ENCODE assay signal across 11 cellular contexts in the genomic region with DNA sequence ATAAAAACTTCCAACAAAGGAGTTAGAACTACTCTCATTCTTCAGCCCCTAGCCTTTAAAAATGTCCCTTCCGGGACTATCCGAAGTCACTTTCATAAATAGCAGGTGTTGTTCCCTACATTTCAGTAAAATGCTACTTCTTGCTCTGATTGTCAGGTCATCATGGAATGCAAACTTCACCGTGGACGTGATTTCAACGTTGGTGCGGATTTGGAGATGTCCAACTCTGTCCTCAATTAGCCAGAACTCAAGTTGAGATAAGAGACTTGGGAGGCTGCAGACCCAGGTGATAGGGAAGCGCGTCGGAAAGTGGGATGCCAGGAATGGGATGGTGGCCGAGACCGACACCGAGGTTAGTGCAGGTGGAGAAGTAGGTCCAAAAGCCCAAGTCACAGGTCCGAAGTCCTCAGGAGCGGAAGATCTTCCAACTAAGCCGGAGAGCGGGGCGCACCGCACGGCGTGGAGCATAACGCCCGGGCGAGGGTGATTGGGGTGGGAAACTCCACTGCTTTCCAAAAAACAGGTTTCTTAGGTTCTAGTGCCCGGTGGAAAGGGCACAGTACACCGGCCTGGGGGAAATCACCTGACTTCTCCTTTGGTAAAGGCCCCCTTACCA. TPM values are rescaled to one million over a fixed set of nuclear protein-coding genes. Genes with fewer than 3 reads are reported as not detected.
A peak's percentile ranks its signal among the peaks of the same experiment; 100 is the strongest.
DNase-seq lines count a peak whose midpoint lies in the region; ATAC-seq lines count a peak whose summit lies in the region.
"Had no signal": no experiment of that assay in that cellular context is flagged by ENCODE, and none has a peak within 500 bp of the region (broad histone marks: within the 10 kb centered on the region; RNA-seq: fewer than 3 reads in every experiment).

No MANE protein-coding gene starts in this region.

- H3K27me3 Mint-ChIP-seq in stimulated activated naive CD8-positive, alpha-beta T cell treated with anti-CD3 and anti-CD28 coated beads, Interleukin-15, Interleukin-2, amounts not matched to agents 100 ng/mL and 50 ng/mL, for 24 hours: peaks cover 47% of the 10 kb centered on the region
- H3K27me3 Mint-ChIP-seq in activated naive CD8-positive, alpha-beta T cell treated with anti-CD3 and anti-CD28 coated beads, Interleukin-2, amount 50 U/mL, for 24 hours: peaks cover 52% of the 10 kb centered on the region

- H3K27ac ChIP-seq in mesendoderm (ENCODE audit: low read depth, low read length): no peak overlapping the region
- H3K27ac ChIP-seq: HL-60 had no signal

- H3K18ac ChIP-seq in mesendoderm (ENCODE audit: low read length): no peak overlapping the region

- DNase-seq in stimulated activated naive CD8-positive, alpha-beta T cell treated with anti-CD3 and anti-CD28 coated beads, Interleukin-15, Interleukin-2, amounts not matched to agents 100 U/mL and 50 U/mL, for 24 hours: no peak
- DNase-seq in activated naive CD8-positive, alpha-beta T cell treated with anti-CD3 and anti-CD28 coated beads, Interleukin-2, amount 50 U/mL, for 24 hours: no peak
- DNase-seq in mesendoderm (peak; percentile 31), NCI-H2081 treated with DMSO at 0.1 percent for 48 hours (lab: John Stamatoyannopoulos, UW) (no peak)
- no peak for DNase-seq in effector CD4-positive, alpha-beta T cell
- DNase-seq: mammary epithelial cell, NCI-H1436 treated with DMSO at 0.1 percent for 48 hours had no signal

- H2BK5ac ChIP-seq in mesendoderm (ENCODE audit: low read length): no peak overlapping the region

- H2BK120ac ChIP-seq in mesendoderm (ENCODE audit: low read depth, low read length): no peak overlapping the region

- no peak overlapping the region for H4K8ac ChIP-seq in mesendoderm (ENCODE audit: low read depth, low read length)

- peak overlapping the region; percentile 11 for H3K4me2 ChIP-seq in mesendoderm (ENCODE audit: low read length)

- H3K79me1 ChIP-seq in mesendoderm (ENCODE audit: low read length): no peaks in the 10 kb centered on the region

- H3K4ac ChIP-seq in mesendoderm (ENCODE audit: low read depth, low read length): no peak overlapping the region

- peaks cover 52% of the 10 kb centered on the region for H3K27me3 ChIP-seq in mesendoderm (ENCODE audit: insufficient read depth, low read length, poor library complexity)

- no peak overlapping the region for H2AK5ac ChIP-seq in mesendoderm (ENCODE audit: low read length)

- no peak overlapping the region for H3K56ac ChIP-seq in mesendoderm (ENCODE audit: low read length)

- H3K4me3 Mint-ChIP-seq in stimulated activated naive CD8-positive, alpha-beta T cell treated with anti-CD3 and anti-CD28 coated beads, Interleukin-15, Interleukin-2, amounts not matched to agents 100 ng/mL and 50 ng/mL, for 24 hours: peak overlapping the region; percentile 58
- H3K4me3 Mint-ChIP-seq in activated naive CD8-positive, alpha-beta T cell treated with anti-CD3 and anti-CD28 coated beads, Interleukin-2, amount 50 U/mL, for 24 hours: peak overlapping the region; percentile 69

- peak overlapping the region; percentile 65 for H3K27ac Mint-ChIP-seq in stimulated activated naive CD8-positive, alpha-beta T cell treated with anti-CD3 and anti-CD28 coated beads, Interleukin-15, Interleukin-2, amounts not matched to agents 100 ng/mL and 50 ng/mL, for 24 hours
- H3K27ac Mint-ChIP-seq in activated naive CD8-positive, alpha-beta T cell treated with anti-CD3 and anti-CD28 coated beads, Interleukin-2, amount 50 U/mL, for 24 hours: peak overlapping the region; percentile 44

- no CpG with 5 or more reads among the region's 25 CpGs for WGBS in mesendoderm (ENCODE audit: extremely low coverage, insufficient coverage, low lambda C conversion rate)

- no peak overlapping the region for H3K4me3 ChIP-seq in mesendoderm (ENCODE audit: low read length)

- no peak overlapping the region for H2BK15ac ChIP-seq in mesendoderm (replicated peaks; ENCODE audit: low read depth)

- peaks cover 1% of the 10 kb centered on the region for H3K4me1 ChIP-seq in mesendoderm (ENCODE audit: control insufficient read depth, low read depth, low read length)

- peaks cover 30% of the 10 kb centered on the region for H3K36me3 Mint-ChIP-seq in stimulated activated naive CD8-positive, alpha-beta T cell treated with anti-CD3 and anti-CD28 coated beads, Interleukin-15, Interleukin-2, amounts not matched to agents 100 ng/mL and 50 ng/mL, for 24 hours (ENCODE audit: low read depth)
- peaks cover 25% of the 10 kb centered on the region for H3K36me3 Mint-ChIP-seq in activated naive CD8-positive, alpha-beta T cell treated with anti-CD3 and anti-CD28 coated beads, Interleukin-2, amount 50 U/mL, for 24 hours (ENCODE audit: low read depth)

- H3K4me1 Mint-ChIP-seq in stimulated activated naive CD8-positive, alpha-beta T cell treated with anti-CD3 and anti-CD28 coated beads, Interleukin-15, Interleukin-2, amounts not matched to agents 100 ng/mL and 50 ng/mL, for 24 hours (ENCODE audit: low read depth): peaks cover 37% of the 10 kb centered on the region
- peaks cover 35% of the 10 kb centered on the region for H3K4me1 Mint-ChIP-seq in activated naive CD8-positive, alpha-beta T cell treated with anti-CD3 and anti-CD28 coated beads, Interleukin-2, amount 50 U/mL, for 24 hours

- no peaks in the 10 kb centered on the region for H3K79me2 ChIP-seq in mesendoderm (ENCODE audit: control insufficient read depth, insufficient read depth, low read length)

- no peaks in the 10 kb centered on the region for H3K36me3 ChIP-seq in mesendoderm (ENCODE audit: control insufficient read depth, insufficient read depth, low read length)

- peaks cover 4% of the 10 kb centered on the region for H3K9me3 Mint-ChIP-seq in stimulated activated naive CD8-positive, alpha-beta T cell treated with anti-CD3 and anti-CD28 coated beads, Interleukin-15, Interleukin-2, amounts not matched to agents 100 ng/mL and 50 ng/mL, for 24 hours
- H3K9me3 Mint-ChIP-seq in activated naive CD8-positive, alpha-beta T cell treated with anti-CD3 and anti-CD28 coated beads, Interleukin-2, amount 50 U/mL, for 24 hours: no peaks in the 10 kb centered on the region

- H3K9ac ChIP-seq in mesendoderm (ENCODE audit: low read length): no peak overlapping the region

- no peak overlapping the region for H3K23ac ChIP-seq in mesendoderm (ENCODE audit: low read length)

- ATAC-seq in stimulated activated naive CD8-positive, alpha-beta T cell treated with anti-CD3 and anti-CD28 coated beads, Interleukin-15, Interleukin-2, amounts not matched to agents 100 U/mL and 50 U/mL, for 24 hours: no peak
- ATAC-seq in activated naive CD8-positive, alpha-beta T cell treated with anti-CD3 and anti-CD28 coated beads, Interleukin-2, amount 50 U/mL, for 24 hours: no peak
- ATAC-seq in GM21515 (IDR thresholded peaks at IDR 0.05; ENCODE audit: unreplicated experiment) (no peak), GM21423 (IDR thresholded peaks at IDR 0.05; ENCODE audit: unreplicated experiment) (no peak)

- H4K5ac ChIP-seq in mesendoderm (ENCODE audit: low read length): no peak overlapping the region

RNA-seq across cellular contexts. Expression of a gene that starts 11.5 kb away (rescaled TPM):
- 0.10 TPM for polyA plus RNA-seq in mesendoderm (2013, experiment 1 of 2)
- polyA plus RNA-seq in mesendoderm (2013, experiment 2 of 2): 0.06 TPM
- polyA plus RNA-seq: mammary epithelial cell had no signal

RNA-seq across cellular contexts. Expression of a gene that starts 12.9 kb away (rescaled TPM):
- polyA plus RNA-seq in mesendoderm (2013, experiment 1 of 2): 5.0 TPM
- 4.8 TPM for polyA plus RNA-seq in mesendoderm (2013, experiment 2 of 2)

RNA-seq across cellular contexts. Expression of a gene that starts 17.6 kb away (rescaled TPM):
- 3.0 TPM for polyA plus RNA-seq in mesendoderm (2013, experiment 1 of 2)
- 2.8 TPM for polyA plus RNA-seq in mesendoderm (2013, experiment 2 of 2)
